In the genomic region with DNA sequence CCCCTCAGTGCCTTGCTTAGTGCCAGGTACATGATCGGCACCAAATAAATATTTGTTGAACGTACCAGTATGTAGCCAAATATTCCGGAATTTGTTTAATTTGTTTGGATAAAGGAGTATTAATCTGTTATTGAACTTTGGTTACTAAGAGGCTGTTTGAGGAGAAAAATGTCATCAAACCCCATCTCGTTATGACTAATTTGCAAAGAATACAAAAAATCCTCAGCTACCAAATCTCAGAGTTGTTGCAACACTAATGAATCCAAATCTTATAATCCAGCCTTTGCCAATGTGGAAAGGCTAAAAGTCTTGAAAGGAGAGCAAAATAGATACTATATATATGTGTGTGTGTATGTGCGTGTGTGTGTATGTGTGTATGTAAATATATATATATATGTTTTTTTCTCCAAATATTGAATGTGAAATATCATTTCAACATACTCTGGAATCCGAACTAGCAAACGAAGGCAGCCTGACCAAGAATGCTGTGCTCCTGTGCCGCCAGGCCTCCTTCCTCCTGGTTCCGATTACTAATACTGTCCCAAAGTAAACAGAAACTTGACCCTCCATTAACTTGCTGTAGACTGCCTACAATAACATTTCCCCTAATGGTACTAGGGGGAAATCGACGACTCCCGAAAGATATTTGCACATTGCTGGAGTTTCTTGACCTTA, we compare ENCODE assay signal across 14 cellular contexts.
DNase-seq lines count a peak whose midpoint lies in the region; ATAC-seq, FAIRE-seq and TF ChIP-seq lines count a peak whose summit lies in the region.
"Had no signal": no experiment of that assay in that cellular context is flagged by ENCODE, and none has a peak within 500 bp of the region (broad histone marks: within the 10 kb centered on the region; RNA-seq: fewer than 3 reads in every experiment).

No MANE protein-coding gene starts in this region.

- peak; percentile 12 to 51; a peak in 3 of 5 replicates for TF ChIP-seq EP300 in A549 (IDR thresholded peaks at IDR 0.05)

- peak in 1 of 2 experiments; percentile 19; a peak in 1 of 5 replicates for TF ChIP-seq RAD21 in A549 (conservative IDR thresholded peaks at IDR 0.05 in 1 of 2, IDR thresholded peaks at IDR 0.05 in 1 of 2)

- DNase-seq in A549 (ENCODE audit: low read depth in 1 of 2, low spot score in 1 of 2), result peak; percentile 52 to 81
- peak; percentile 18 for DNase-seq in HS-5 (ENCODE audit: low read depth)
- DNase-seq in body of pancreas, result peak; percentile 17 to 45 (median 33)
- peak; percentile 34 for DNase-seq in lung (ENCODE audit: low spot score)
- DNase-seq in small intestine, result no peak
- no peak for DNase-seq in NCI-H2171 (lab: John Stamatoyannopoulos, UW)
- no peak for DNase-seq in medulla oblongata (ENCODE audit: extremely low spot score)
- DNase-seq: activated CD4-positive, alpha-beta T cell treated with anti-CD3 and anti-CD28 coated beads for 1 hour; activated naive CD4-positive, alpha-beta T cell treated with Interleukin-2 at 50 U/mL for 16 hours; dorsolateral prefrontal cortex; NCI-H345; stimulated activated CD4-positive, alpha-beta T cell treated with anti-CD3 and anti-CD28 coated beads, Interleukin-1b, Interleukin-23, amount 100 ng/mL, for 48 hours had no signal

- H3K27me3 ChIP-seq in body of pancreas, result no peaks in the 10 kb centered on the region
- no peaks in the 10 kb centered on the region for H3K27me3 ChIP-seq in lung (ENCODE audit: control insufficient read depth, insufficient read depth)
- no peaks in the 10 kb centered on the region for H3K27me3 ChIP-seq in small intestine (ENCODE audit: control insufficient read depth in 2 of 2, insufficient read depth in 2 of 2, low read length in 2 of 2)
- H3K27me3 ChIP-seq: dorsolateral prefrontal cortex, SJCRH30 had no signal

- CTCF ChIA-PET in A549 (lab: Yijun Ruan, JAX), result no interaction called here

- POLR2A ChIA-PET in A549 (lab: Yijun Ruan, JAX), result interaction anchor here (0.6 to 1.0 kb wide), 3 partner anchors 12 to 80 kb away, joined by 3 read pairs; a partner anchor contains a TSS

- peak overlapping the region; percentile 86 to 87 for H3K27ac ChIP-seq in A549
- H3K27ac ChIP-seq in body of pancreas, result peak overlapping the region; percentile 16 to 53 (median 22)
- no peak overlapping the region for H3K27ac ChIP-seq in lung (ENCODE audit: low read depth in 1 of 2, low read length in 1 of 2)
- no peak overlapping the region for H3K27ac ChIP-seq in small intestine (ENCODE audit: low read depth in 1 of 2, low read length in 1 of 2)
- H3K27ac ChIP-seq: dorsolateral prefrontal cortex, SJCRH30 had no signal

- 0 out of 3 replicates have a peak, but pooled peaks cover 1% of the 10 kb centered on the region for H3K9me3 ChIP-seq in A549
- H3K9me3 ChIP-seq in body of pancreas, result no peaks in the 10 kb centered on the region
- peaks cover 0 to 3% of the 10 kb centered on the region in 2 donors for H3K9me3 ChIP-seq in lung (ENCODE audit: control insufficient read depth in 2 of 2, insufficient read depth in 1 of 2, low read length in 1 of 2)
- H3K9me3 ChIP-seq in small intestine (ENCODE audit: control insufficient read depth, low read depth), result no peaks in the 10 kb centered on the region
- H3K9me3 ChIP-seq: SJCRH30 had no signal

- TF ChIP-seq POLR2A in A549 (IDR thresholded peaks at IDR 0.05; ENCODE audit: low read length) (no peak), body of pancreas (IDR thresholded peaks at IDR 0.05) (no peak)

- H3K4me2 ChIP-seq in A549, result peak overlapping the region; percentile 93

- ATAC-seq in A549 (peak; percentile 95 to 98), body of pancreas (peak; percentile 63), lung (ENCODE audit: insufficient read depth, low FRiP score) (peak; percentile 57), HG02763 (IDR thresholded peaks at IDR 0.05; ENCODE audit: unreplicated experiment) (no peak)

- TF ChIP-seq CTCF in A549 (IDR thresholded peaks at IDR 0.05) (no peak), body of pancreas (IDR thresholded peaks at IDR 0.05) (no peak), lung (IDR thresholded peaks at IDR 0.05; ENCODE audit: control extremely low read depth, extremely low read depth) (no peak)

- 0 out of 3 replicates have a peak overlapping the region, but pooled peaks have one; percentile 17 for H3K4me3 ChIP-seq in A549
- no peak overlapping the region for H3K4me3 ChIP-seq in body of pancreas
- no peak overlapping the region for H3K4me3 ChIP-seq in lung
- no peak overlapping the region for H3K4me3 ChIP-seq in small intestine (ENCODE audit: low read depth in 1 of 2, low read length in 2 of 2)
- H3K4me3 ChIP-seq: dorsolateral prefrontal cortex, SJCRH30 had no signal

- H3K36me3 ChIP-seq in body of pancreas (replicated peaks in 1 of 2; ENCODE audit: insufficient read depth in 1 of 2, low read depth in 2 of 2) (no peaks in the 10 kb centered on the region), lung (ENCODE audit: control insufficient read depth in 2 of 2, insufficient read depth in 2 of 2, low read length in 2 of 2) (no peaks in the 10 kb centered on the region), small intestine (ENCODE audit: control insufficient read depth in 2 of 2, insufficient read depth in 2 of 2, low read length in 2 of 2) (no peaks in the 10 kb centered on the region)
- H3K36me3 ChIP-seq: SJCRH30 had no signal

- FAIRE-seq in A549 (lab: Jason Lieb, UNC), result peak; percentile 23
- no peak for FAIRE-seq in small intestine (lab: Jason Lieb, UNC)

- H3K4me1 ChIP-seq in A549, result peaks cover 64% of the 10 kb centered on the region
- H3K4me1 ChIP-seq in body of pancreas, result peaks cover 39% of the 10 kb centered on the region
- H3K4me1 ChIP-seq in lung (ENCODE audit: control insufficient read depth in 2 of 2, insufficient read depth in 2 of 2, low read length in 2 of 2), result peaks cover 2 to 3% of the 10 kb centered on the region in 2 donors
- no peaks in the 10 kb centered on the region for H3K4me1 ChIP-seq in small intestine (ENCODE audit: control insufficient read depth in 2 of 2, insufficient read depth in 1 of 2, low read depth in 1 of 2, low read length in 1 of 2)

- WGBS in A549 (ENCODE audit: missing lambda C conversion rate), result under 1% methylated on average over 12 of the region's 12 CpGs
- WGBS in body of pancreas, 2 donors, result 20 to 27% methylated on average over 12 of the region's 12 CpGs
- 49 to 74% methylated on average over 12 of the region's 12 CpGs for WGBS in lung, 2 donors
- WGBS in small intestine, 3 donors, result 52 to 62% (median 60%) methylated on average over 12 of the region's 12 CpGs

- intact Hi-C loops in body of pancreas (cut with DNase I), result no loop called here

TF ChIP-seq in A549, 52 proteins besides CTCF, POLR2A, EP300 and RAD21:
- TF ChIP-seq HEYL (CRISPR knock-in tag; IDR thresholded peaks at IDR 0.05) (no peak), GATA3 (IDR thresholded peaks at IDR 0.05; ENCODE audit: borderline replicate concordance) (peak; percentile 60), JUN (IDR thresholded peaks at IDR 0.05) (peak; percentile 40 to 58; a peak in 3 of 5 replicates), SMC3 (IDR thresholded peaks at IDR 0.05) (peak; percentile 14; the same call in 1 of the 3 replicates), CEBPB (IDR thresholded peaks at IDR 0.05) (peak; percentile 79 to 90), RNF2 (IDR thresholded peaks at IDR 0.05; ENCODE audit: borderline replicate concordance, low read depth) (no peak), TP53 (CRISPR knock-in tag; IDR thresholded peaks at IDR 0.05) (no peak), JUNB (IDR thresholded peaks at IDR 0.05) (peak; percentile 70; the same call in 1 of the 2 replicates), FOSL2 (IDR thresholded peaks at IDR 0.05) (peak; percentile 4), FOSL2 (CRISPR knock-in tag; IDR thresholded peaks at IDR 0.05) (peak; percentile 61)
- TF ChIP-seq, protein P1, sequence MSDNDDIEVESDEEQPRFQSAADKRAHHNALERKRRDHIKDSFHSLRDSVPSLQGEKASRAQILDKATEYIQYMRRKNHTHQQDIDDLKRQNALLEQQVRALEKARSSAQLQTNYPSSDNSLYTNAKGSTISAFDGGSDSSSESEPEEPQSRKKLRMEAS (IDR thresholded peaks at IDR 0.05), result peak; percentile 14; the same call in 1 of the 2 replicates
- TF ChIP-seq, protein P2, sequence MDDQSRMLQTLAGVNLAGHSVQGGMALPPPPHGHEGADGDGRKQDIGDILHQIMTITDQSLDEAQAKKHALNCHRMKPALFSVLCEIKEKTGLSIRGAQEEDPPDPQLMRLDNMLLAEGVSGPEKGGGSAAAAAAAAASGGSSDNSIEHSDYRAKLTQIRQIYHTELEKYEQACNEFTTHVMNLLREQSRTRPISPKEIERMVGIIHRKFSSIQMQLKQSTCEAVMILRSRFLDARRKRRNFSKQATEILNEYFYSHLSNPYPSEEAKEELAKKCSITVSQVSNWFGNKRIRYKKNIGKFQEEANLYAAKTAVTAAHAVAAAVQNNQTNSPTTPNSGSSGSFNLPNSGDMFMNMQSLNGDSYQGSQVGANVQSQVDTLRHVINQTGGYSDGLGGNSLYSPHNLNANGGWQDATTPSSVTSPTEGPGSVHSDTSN (IDR thresholded peaks at IDR 0.05), result no peak
- TF ChIP-seq, protein P3, sequence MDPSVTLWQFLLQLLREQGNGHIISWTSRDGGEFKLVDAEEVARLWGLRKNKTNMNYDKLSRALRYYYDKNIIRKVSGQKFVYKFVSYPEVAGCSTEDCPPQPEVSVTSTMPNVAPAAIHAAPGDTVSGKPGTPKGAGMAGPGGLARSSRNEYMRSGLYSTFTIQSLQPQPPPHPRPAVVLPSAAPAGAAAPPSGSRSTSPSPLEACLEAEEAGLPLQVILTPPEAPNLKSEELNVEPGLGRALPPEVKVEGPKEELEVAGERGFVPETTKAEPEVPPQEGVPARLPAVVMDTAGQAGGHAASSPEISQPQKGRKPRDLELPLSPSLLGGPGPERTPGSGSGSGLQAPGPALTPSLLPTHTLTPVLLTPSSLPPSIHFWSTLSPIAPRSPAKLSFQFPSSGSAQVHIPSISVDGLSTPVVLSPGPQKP (IDR thresholded peaks at IDR 0.05; ENCODE audit: low read depth, low read length), result no peak
- TF ChIP-seq, protein P4, sequence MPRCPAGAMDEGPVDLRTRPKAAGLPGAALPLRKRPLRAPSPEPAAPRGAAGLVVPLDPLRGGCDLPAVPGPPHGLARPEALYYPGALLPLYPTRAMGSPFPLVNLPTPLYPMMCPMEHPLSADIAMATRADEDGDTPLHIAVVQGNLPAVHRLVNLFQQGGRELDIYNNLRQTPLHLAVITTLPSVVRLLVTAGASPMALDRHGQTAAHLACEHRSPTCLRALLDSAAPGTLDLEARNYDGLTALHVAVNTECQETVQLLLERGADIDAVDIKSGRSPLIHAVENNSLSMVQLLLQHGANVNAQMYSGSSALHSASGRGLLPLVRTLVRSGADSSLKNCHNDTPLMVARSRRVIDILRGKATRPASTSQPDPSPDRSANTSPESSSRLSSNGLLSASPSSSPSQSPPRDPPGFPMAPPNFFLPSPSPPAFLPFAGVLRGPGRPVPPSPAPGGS (IDR thresholded peaks at IDR 0.05), result peak; percentile 35; the same call in 1 of the 3 replicates

Comparison
In these comparisons a context has a peak if more than half of its experiments do, and no peak if none do; other contexts are left out.
1. DNase-seq: peak in A549 (2 of 2), HS-5 (single experiment), body of pancreas (4 of 4) and lung (single experiment); none in small intestine (single experiment), NCI-H2171 (single experiment) and medulla oblongata (single experiment).
2. H3K27ac ChIP-seq: peak in A549 (2 of 2) and body of pancreas (4 of 4); none in lung (0 of 2) and small intestine (0 of 2).